In genomic region chr9:22055090-22055489, GRCh38 we compare ENCODE assay signal across 2 cellular contexts.
TF ChIP-seq lines count a peak whose summit lies in the region.

No MANE protein-coding gene starts in this region.

TF ChIP-seq in SK-N-SH, 30 proteins besides CTCF, POLR2A, EP300 and RAD21 (continued from another document):
- TF ChIP-seq IRF3 (IDR thresholded peaks at IDR 0.05; ENCODE audit: low read depth, low read length) (no peak), PBX3 (IDR thresholded peaks at IDR 0.05) (no peak), YY1 (IDR thresholded peaks at IDR 0.05; ENCODE audit: low read depth) (no peak)

TF ChIP-seq in SK-N-SH treated with all-trans-retinoic acid at 6 μM for 48 hours, 23 proteins besides CTCF, POLR2A, EP300 and RAD21 (continued from another document):
- TF ChIP-seq, protein P1, sequence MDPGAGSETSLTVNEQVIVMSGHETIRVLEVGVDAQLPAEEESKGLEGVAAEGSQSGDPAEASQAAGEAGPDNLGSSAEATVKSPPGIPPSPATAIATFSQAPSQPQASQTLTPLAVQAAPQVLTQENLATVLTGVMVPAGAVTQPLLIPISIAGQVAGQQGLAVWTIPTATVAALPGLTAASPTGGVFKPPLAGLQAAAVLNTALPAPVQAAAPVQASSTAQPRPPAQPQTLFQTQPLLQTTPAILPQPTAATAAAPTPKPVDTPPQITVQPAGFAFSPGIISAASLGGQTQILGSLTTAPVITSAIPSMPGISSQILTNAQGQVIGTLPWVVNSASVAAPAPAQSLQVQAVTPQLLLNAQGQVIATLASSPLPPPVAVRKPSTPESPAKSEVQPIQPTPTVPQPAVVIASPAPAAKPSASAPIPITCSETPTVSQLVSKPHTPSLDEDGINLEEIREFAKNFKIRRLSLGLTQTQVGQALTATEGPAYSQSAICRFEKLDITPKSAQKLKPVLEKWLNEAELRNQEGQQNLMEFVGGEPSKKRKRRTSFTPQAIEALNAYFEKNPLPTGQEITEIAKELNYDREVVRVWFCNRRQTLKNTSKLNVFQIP (CRISPR knock-in tag; IDR thresholded peaks at IDR 0.05; ENCODE audit: borderline replicate concordance, low read depth) = no peak
- TF ChIP-seq TCF4 (CRISPR knock-in tag; IDR thresholded peaks at IDR 0.05; ENCODE audit: borderline replicate concordance) (no peak), PPARA (CRISPR knock-in tag; IDR thresholded peaks at IDR 0.05; ENCODE audit: borderline replicate concordance) (no peak), SNAI2 (CRISPR knock-in tag; IDR thresholded peaks at IDR 0.05) (no peak), ISL1 (CRISPR knock-in tag; IDR thresholded peaks at IDR 0.05) (no peak), ZNF565 (CRISPR knock-in tag; conservative IDR thresholded peaks at IDR 0.05; ENCODE audit: low read depth) (no peak), CSDC2 (CRISPR knock-in tag; IDR thresholded peaks at IDR 0.05) (no peak), TOX (CRISPR knock-in tag; IDR thresholded peaks at IDR 0.05; ENCODE audit: borderline replicate concordance) (no peak)
- TF ChIP-seq, protein P2, sequence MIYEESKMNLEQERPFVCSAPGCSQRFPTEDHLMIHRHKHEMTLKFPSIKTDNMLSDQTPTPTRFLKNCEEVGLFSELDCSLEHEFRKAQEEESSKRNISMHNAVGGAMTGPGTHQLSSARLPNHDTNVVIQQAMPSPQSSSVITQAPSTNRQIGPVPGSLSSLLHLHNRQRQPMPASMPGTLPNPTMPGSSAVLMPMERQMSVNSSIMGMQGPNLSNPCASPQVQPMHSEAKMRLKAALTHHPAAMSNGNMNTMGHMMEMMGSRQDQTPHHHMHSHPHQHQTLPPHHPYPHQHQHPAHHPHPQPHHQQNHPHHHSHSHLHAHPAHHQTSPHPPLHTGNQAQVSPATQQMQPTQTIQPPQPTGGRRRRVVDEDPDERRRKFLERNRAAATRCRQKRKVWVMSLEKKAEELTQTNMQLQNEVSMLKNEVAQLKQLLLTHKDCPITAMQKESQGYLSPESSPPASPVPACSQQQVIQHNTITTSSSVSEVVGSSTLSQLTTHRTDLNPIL (CRISPR knock-in tag; IDR thresholded peaks at IDR 0.05; ENCODE audit: low read depth) = no peak
TF ChIP-seq in SK-N-SH treated with all-trans-retinoic acid at 6 μM for 48 hours: peak in this region for 0.
